29 cellular contexts compared by ENCODE assay signal in genomic region chr1:4668738-4669700, GRCh38. TPM values are rescaled to one million over a fixed set of nuclear protein-coding genes. Genes with fewer than 3 reads are reported as not detected.
DNase-seq lines count a peak whose midpoint lies in the region; ATAC-seq and TF ChIP-seq lines count a peak whose summit lies in the region.
"Had no signal": no experiment of that assay in that cellular context is flagged by ENCODE, and none has a peak within 500 bp of the region (broad histone marks: within the 10 kb centered on the region; RNA-seq: fewer than 3 reads in every experiment).

No MANE protein-coding gene starts in this region.

- no peaks in the 10 kb centered on the region for H3K9me3 ChIP-seq in Karpas-422 (ENCODE audit: low read length)
- H3K9me3 ChIP-seq: Caco-2 had no signal

- no peaks in the 10 kb centered on the region for H3K4me1 ChIP-seq in Karpas-422 (ENCODE audit: low read length)
- H3K4me1 ChIP-seq: Caco-2 had no signal

- no peaks in the 10 kb centered on the region for H3K36me3 ChIP-seq in Karpas-422 (ENCODE audit: insufficient read depth, low read length)
- H3K36me3 ChIP-seq: BLaER1 treated with 17β-estradiol and CSF1 and Interleukin-3, amounts not matched to agents 10 nM and 100 nM had no signal

- no peak overlapping the region for H3K27ac ChIP-seq in Karpas-422 (ENCODE audit: low read length)
- H3K27ac ChIP-seq: BLaER1 treated with 17β-estradiol and CSF1 and Interleukin-3, amounts not matched to agents 10 nM and 100 nM; PC-9 had no signal

- H3K4me2 ChIP-seq in Karpas-422 (ENCODE audit: low read depth, low read length, poor library complexity, severe bottlenecking): no peak overlapping the region
- H3K4me2 ChIP-seq: PC-9 had no signal

- no peaks in the 10 kb centered on the region for H3K9me2 ChIP-seq in Karpas-422 (replicated peaks; ENCODE audit: insufficient read depth, low read length)

- H3K4me3 Mint-ChIP-seq in nephron progenitor cell: no peak overlapping the region
- H3K4me3 Mint-ChIP-seq in glutamatergic neuron (ENCODE audit: unreplicated experiment): no peak overlapping the region
- H3K4me3 Mint-ChIP-seq: activated B cell treated with CpG ODN at 0.5 μM for 24 hours; activated CD8-positive, alpha-beta memory T cell treated with anti-CD3 and anti-CD28 coated beads, Interleukin-2, amount 10 ng/mL, durations not matched to agents 7 days and 5 days; activated naive CD4-positive, alpha-beta T cell treated with anti-CD3 and anti-CD28 coated beads for 36 hours; endodermal cell; natural killer cell; type B pancreatic cell had no signal

- H3K27me3 Mint-ChIP-seq in nephron progenitor cell (ENCODE audit: low read depth, poor library complexity): peaks cover 7% of the 10 kb centered on the region
- H3K27me3 Mint-ChIP-seq in glutamatergic neuron (ENCODE audit: unreplicated experiment): peaks cover 2% of the 10 kb centered on the region
- H3K27me3 Mint-ChIP-seq: activated CD8-positive, alpha-beta memory T cell treated with anti-CD3 and anti-CD28 coated beads, Interleukin-2, amount 10 ng/mL, durations not matched to agents 7 days and 5 days had no signal

- peak overlapping the region; percentile 83 for H3K27ac Mint-ChIP-seq in nephron progenitor cell
- no peak overlapping the region for H3K27ac Mint-ChIP-seq in glutamatergic neuron (ENCODE audit: unreplicated experiment)
- H3K27ac Mint-ChIP-seq: activated B cell treated with CpG ODN at 0.5 μM for 24 hours; activated CD8-positive, alpha-beta memory T cell treated with anti-CD3 and anti-CD28 coated beads, Interleukin-2, amount 10 ng/mL, durations not matched to agents 7 days and 5 days; activated naive CD4-positive, alpha-beta T cell treated with anti-CD3 and anti-CD28 coated beads for 36 hours; endodermal cell; natural killer cell; type B pancreatic cell had no signal

- H3K4me1 Mint-ChIP-seq in nephron progenitor cell: peaks cover 10% of the 10 kb centered on the region
- H3K4me1 Mint-ChIP-seq in glutamatergic neuron (ENCODE audit: low read depth, unreplicated experiment): no peaks in the 10 kb centered on the region
- H3K4me1 Mint-ChIP-seq: activated B cell treated with CpG ODN at 0.5 μM for 24 hours; activated CD8-positive, alpha-beta memory T cell treated with anti-CD3 and anti-CD28 coated beads, Interleukin-2, amount 10 ng/mL, durations not matched to agents 7 days and 5 days; natural killer cell had no signal

- no peak overlapping the region for H2AFZ ChIP-seq in Karpas-422 (ENCODE audit: low read length)
- H2AFZ ChIP-seq: PC-9 had no signal

- ATAC-seq in HG02981 (IDR thresholded peaks at IDR 0.05; ENCODE audit: unreplicated experiment): no peak
- ATAC-seq: activated CD8-positive, alpha-beta memory T cell treated with anti-CD3 and anti-CD28 coated beads, Interleukin-2, amount 10 ng/mL, durations not matched to agents 7 days and 5 days; natural killer cell had no signal

- no peaks in the 10 kb centered on the region for H3K27me3 ChIP-seq in Karpas-422 (ENCODE audit: low read length)

- H3K9me3 Mint-ChIP-seq in nephron progenitor cell (peaks cover 27% of the 10 kb centered on the region), glutamatergic neuron (ENCODE audit: unreplicated experiment) (peaks cover 4% of the 10 kb centered on the region)
- H3K9me3 Mint-ChIP-seq: activated B cell treated with CpG ODN at 0.5 μM for 24 hours; activated naive CD4-positive, alpha-beta T cell treated with anti-CD3 and anti-CD28 coated beads for 36 hours; natural killer cell; type B pancreatic cell had no signal

- peak; percentile 30 for DNase-seq in ELR (ENCODE audit: low read depth)
- peak; percentile 89 for DNase-seq in RPMI7951 (ENCODE audit: low read depth)
- DNase-seq in epithelial cell of esophagus (ENCODE audit: low read depth): peak; percentile 15
- no peak for DNase-seq in nephron progenitor cell
- no peak for DNase-seq in dedifferentiated amniotic fluid mesenchymal stem cell (ENCODE audit: extremely low spot score)
- DNase-seq in Karpas-422: no peak
- no peak for DNase-seq in glutamatergic neuron
- DNase-seq: activated B cell treated with CpG ODN at 0.5 μM for 24 hours; activated CD4-positive, alpha-beta T cell treated with anti-CD3 and anti-CD28 coated beads, Interleukin-2, amount 50 U/mL, for 1 hour; activated CD8-positive, alpha-beta memory T cell treated with anti-CD3 and anti-CD28 coated beads, Interleukin-2, amount 10 ng/mL, durations not matched to agents 7 days and 5 days; activated naive CD4-positive, alpha-beta T cell treated with anti-CD3 and anti-CD28 coated beads for 36 hours; activated T-cell treated with anti-CD3 and anti-CD28 coated beads, Interleukin-2, amount 50 U/mL, for 48 hours; amniotic stem cell; Caco-2; cortex of kidney; endodermal cell; GOT3; natural killer cell; NCI-H1105; NCI-H1930; NCI-H524 treated with DMSO at 0.1 percent for 48 hours; NK-92 treated with Interleukin-12 subunit alpha and Interleukin-12 subunit beta, amount 100 ng/mL, for 24 hours; PC-9; stimulated activated CD8-positive, alpha-beta memory T cell treated with anti-CD3 and anti-CD28 coated beads, Interleukin-4, amount 100 ng/mL, for 48 hours; T1000 had no signal

- H3K4me3 ChIP-seq in epithelial cell of esophagus (ENCODE audit: low read length) (no peak overlapping the region), Karpas-422 (ENCODE audit: low read length) (no peak overlapping the region)
- H3K4me3 ChIP-seq: BLaER1 treated with 17β-estradiol and CSF1 and Interleukin-3, amounts not matched to agents 10 nM and 100 nM; PC-9 had no signal

- H3K36me3 Mint-ChIP-seq in nephron progenitor cell (ENCODE audit: low read depth) (peaks cover 4% of the 10 kb centered on the region), glutamatergic neuron (ENCODE audit: unreplicated experiment) (no peaks in the 10 kb centered on the region)
- H3K36me3 Mint-ChIP-seq: activated CD8-positive, alpha-beta memory T cell treated with anti-CD3 and anti-CD28 coated beads, Interleukin-2, amount 10 ng/mL, durations not matched to agents 7 days and 5 days; natural killer cell; type B pancreatic cell had no signal

- H4K20me1 ChIP-seq in Karpas-422 (ENCODE audit: insufficient read depth, low read depth, low read length): no peaks in the 10 kb centered on the region

- no peak for TF ChIP-seq CTCF in epithelial cell of esophagus (IDR thresholded peaks at IDR 0.05; ENCODE audit: insufficient read depth, low read depth, low read length, missing control alignments)
- no peak for TF ChIP-seq CTCF in nephron progenitor cell (IDR thresholded peaks at IDR 0.05)
- TF ChIP-seq CTCF in glutamatergic neuron (IDR thresholded peaks at IDR 0.05; ENCODE audit: partially characterized antibody, unreplicated experiment): no peak

- H3K79me2 ChIP-seq in Karpas-422 (ENCODE audit: low read length): no peaks in the 10 kb centered on the region

- H3K9ac ChIP-seq in Karpas-422 (ENCODE audit: low read length): no peak overlapping the region
- H3K9ac ChIP-seq: BLaER1 treated with 17β-estradiol and CSF1 and Interleukin-3, amounts not matched to agents 10 nM and 100 nM had no signal

RNA-seq across cellular contexts. Expression of gene AJAP1, which starts 14.6 kb away (rescaled TPM):
- 2.2 TPM in 2 replicates for total RNA-seq in RPMI7951 (2014; rRNA removed; shearing (Covaris generic))
- not detected in 2 replicates for total RNA-seq in Karpas-422 (2014; rRNA removed; shearing (Covaris generic); ENCODE audit: low replicate concordance)
- 3.5 TPM for total RNA-seq in glutamatergic neuron (ENCODE audit: unreplicated experiment)
- total RNA-seq: activated B cell treated with CpG ODN at 0.5 μM for 24 hours; activated CD8-positive, alpha-beta memory T cell treated with anti-CD3 and anti-CD28 coated beads, Interleukin-2, amount 10 ng/mL, durations not matched to agents 7 days and 5 days; Caco-2; LHCN-M2; natural killer cell; PC-9 had no signal

Comparison
In these comparisons a context has a peak if more than half of its experiments do, and no peak if none do; other contexts are left out.
1. DNase-seq: peak in ELR (single experiment), RPMI7951 (single experiment) and epithelial cell of esophagus (single experiment); none in nephron progenitor cell (single experiment), dedifferentiated amniotic fluid mesenchymal stem cell (single experiment), Karpas-422 (single experiment) and glutamatergic neuron (single experiment).